In the genomic region with DNA sequence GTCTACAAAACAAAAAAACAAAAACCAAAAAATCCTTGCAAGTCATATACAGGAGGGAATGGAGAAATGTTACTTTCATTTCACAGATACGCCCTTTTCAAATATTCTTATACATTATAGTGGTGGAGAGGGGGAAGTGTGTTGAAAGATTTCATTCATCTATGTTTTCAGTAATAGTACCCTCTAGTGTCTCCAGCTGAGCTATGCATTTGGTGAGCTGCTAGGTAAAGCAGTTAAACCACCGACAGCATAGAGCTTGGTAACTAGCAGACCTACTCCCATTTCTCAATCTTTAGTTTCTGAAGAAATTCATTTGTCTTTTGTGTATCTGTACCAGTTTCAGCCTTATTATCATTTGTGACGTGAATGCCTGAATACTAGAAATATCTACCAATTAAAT, we compare ENCODE assay signal across 11 cellular contexts. TPM values are rescaled to one million over a fixed set of nuclear protein-coding genes. Genes with fewer than 3 reads are reported as not detected.
"Had no signal": no experiment of that assay in that cellular context is flagged by ENCODE, and none has a peak within 500 bp of the region (broad histone marks: within the 10 kb centered on the region; RNA-seq: fewer than 3 reads in every experiment).

No MANE protein-coding gene starts in this region.

RNA-seq across cellular contexts. Expression of a gene that starts 5.2 kb away (rescaled TPM):
- total RNA-seq: activated CD4-positive, alpha-beta memory T cell treated with anti-CD3 and anti-CD28 coated beads for 36 hours; activated CD4-positive, alpha-beta T cell treated with anti-CD3 and anti-CD28 coated beads, Interleukin-2, amount 10 ng/mL, durations not matched to agents 24 days and 14 days; activated CD8-positive, alpha-beta memory T cell treated with anti-CD3 and anti-CD28 coated beads for 36 hours; activated naive CD4-positive, alpha-beta T cell treated with anti-CD3 and anti-CD28 coated beads for 36 hours; activated naive CD8-positive, alpha-beta T cell treated with anti-CD3 and anti-CD28 coated beads for 36 hours; activated T-helper 1 cell treated with anti-CD3 and anti-CD28 coated beads, Interleukin-12 subunit alpha, Interleukin-12 subunit beta, Interleukin-2, Interleukin-4 antibody, amounts not matched to agents 30 ng/mL and 10 ng/mL and 1 ng/mL, durations not matched to agents 14 hours and 24 hours and 36 hours; dermis microvascular lymphatic vessel endothelial cell; left ventricle myocardium superior; lung microvascular endothelial cell; mesenteric fat pad; myocyte had no signal
